In the genomic region with DNA sequence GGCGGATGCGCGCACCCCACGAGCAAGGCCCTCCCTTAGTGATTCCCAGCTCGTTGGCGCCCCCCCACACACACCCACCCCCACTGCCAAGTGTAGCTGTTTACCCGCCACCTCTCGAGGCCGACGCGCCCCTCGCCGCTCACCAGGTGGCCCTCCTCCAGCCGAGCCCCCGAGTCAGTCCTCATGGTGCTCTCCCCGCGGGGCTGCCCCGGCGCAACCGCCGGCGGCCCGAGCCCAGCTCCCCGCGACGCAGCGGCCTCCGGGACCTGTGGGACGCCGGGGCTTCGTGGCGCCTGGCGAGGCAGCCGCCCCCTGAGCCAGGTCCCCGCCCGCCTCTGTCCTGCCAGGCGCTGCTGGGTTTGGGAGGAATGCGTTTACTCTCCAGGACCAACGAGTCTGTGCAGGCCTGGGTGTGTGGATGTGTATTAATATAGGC, we compare ENCODE assay signal across 8 cellular contexts. TPM values are rescaled to one million over a fixed set of nuclear protein-coding genes. Genes with fewer than 3 reads are reported as not detected.
DNase-seq lines count a peak whose midpoint lies in the region; ATAC-seq, FAIRE-seq and TF ChIP-seq lines count a peak whose summit lies in the region.

A gene with protein sequence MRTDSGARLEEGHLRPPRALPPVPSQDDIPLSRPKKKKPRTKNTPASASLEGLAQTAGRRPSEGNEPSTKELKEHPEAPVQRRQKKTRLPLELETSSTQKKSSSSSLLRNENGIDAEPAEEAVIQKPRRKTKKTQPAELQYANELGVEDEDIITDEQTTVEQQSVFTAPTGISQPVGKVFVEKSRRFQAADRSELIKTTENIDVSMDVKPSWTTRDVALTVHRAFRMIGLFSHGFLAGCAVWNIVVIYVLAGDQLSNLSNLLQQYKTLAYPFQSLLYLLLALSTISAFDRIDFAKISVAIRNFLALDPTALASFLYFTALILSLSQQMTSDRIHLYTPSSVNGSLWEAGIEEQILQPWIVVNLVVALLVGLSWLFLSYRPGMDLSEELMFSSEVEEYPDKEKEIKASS (minus strand): TSS at position 288 of the 436 bp plus-strand sequence. CDS start 103 bp downstream, at position 185.

- TF ChIP-seq CTCF in LNCaP clone FGC (IDR thresholded peaks at IDR 0.05; ENCODE audit: control insufficient read depth, extremely low read depth, insufficient read depth) (peak; percentile 19), fibroblast of pulmonary artery (IDR thresholded peaks at IDR 0.05; ENCODE audit: low read length, missing control alignments) (no peak), nephron (IDR thresholded peaks at IDR 0.05; ENCODE audit: unreplicated experiment in 3 of 3) (no peak)

- H3K36me3 Mint-ChIP-seq in activated CD8-positive, alpha-beta memory T cell treated with anti-CD3 and anti-CD28 coated beads, Interleukin-2, amount 10 ng/mL, durations not matched to agents 7 days and 5 days = peaks cover under 1% of the 10 kb centered on the region
- peaks cover 7% of the 10 kb centered on the region for H3K36me3 Mint-ChIP-seq in nephron (ENCODE audit: low read depth)

- no peak for FAIRE-seq in H54 (lab: Jason Lieb, UNC)

- peak in 2 of 3 experiments; percentile 2 to 85 for DNase-seq in NCI-H1417 (lab: John Stamatoyannopoulos, UW)
- DNase-seq in NCI-H1417 treated with DMSO at 0.1 percent for 48 hours (lab: John Stamatoyannopoulos, UW) = no peak
- peak; percentile 36 for DNase-seq in H54 (ENCODE audit: insufficient read length, low spot score)
- DNase-seq in LNCaP clone FGC (ENCODE audit: low read depth) = no peak
- no peak for DNase-seq in activated CD8-positive, alpha-beta memory T cell treated with anti-CD3 and anti-CD28 coated beads, Interleukin-2, amount 10 ng/mL, durations not matched to agents 7 days and 5 days
- peak; percentile 32 for DNase-seq in fibroblast of pulmonary artery (ENCODE audit: low read depth)
- DNase-seq in ureter (ENCODE audit: low spot score) = peak; percentile 51

- peak; percentile 58 for ATAC-seq in activated CD8-positive, alpha-beta memory T cell treated with anti-CD3 and anti-CD28 coated beads, Interleukin-2, amount 10 ng/mL, durations not matched to agents 7 days and 5 days

- H3K4me3 ChIP-seq in LNCaP clone FGC (ENCODE audit: low read depth, low read length) (peak within 1 kb of the TSS; percentile 74), fibroblast of pulmonary artery (replicated peaks; ENCODE audit: low read depth, low read length) (peak within 1 kb of the TSS; percentile 88)

- H3K27ac Mint-ChIP-seq in activated CD8-positive, alpha-beta memory T cell treated with anti-CD3 and anti-CD28 coated beads, Interleukin-2, amount 10 ng/mL, durations not matched to agents 7 days and 5 days = peak within 1 kb of the TSS; percentile 93
- H3K27ac Mint-ChIP-seq in nephron = peak within 1 kb of the TSS; percentile 99

- CTCF ChIA-PET in activated CD8-positive, alpha-beta memory T cell treated with anti-CD3 and anti-CD28 coated beads, Interleukin-2, amount 10 ng/mL, durations not matched to agents 7 days and 5 days (lab: Charles Lee) = interaction anchor here (1.0 to 1.8 kb wide), 4 partner anchors 8 to 280 kb away, joined by 3 to 6 read pairs (median 3); a partner anchor contains a TSS

- no peaks in the 10 kb centered on the region for H3K27me3 Mint-ChIP-seq in activated CD8-positive, alpha-beta memory T cell treated with anti-CD3 and anti-CD28 coated beads, Interleukin-2, amount 10 ng/mL, durations not matched to agents 7 days and 5 days
- H3K27me3 Mint-ChIP-seq in nephron (ENCODE audit: low read depth) = no peaks in the 10 kb centered on the region

- H3K9me3 Mint-ChIP-seq in activated CD8-positive, alpha-beta memory T cell treated with anti-CD3 and anti-CD28 coated beads, Interleukin-2, amount 10 ng/mL, durations not matched to agents 7 days and 5 days (ENCODE audit: low read depth) = no peaks in the 10 kb centered on the region
- no peaks in the 10 kb centered on the region for H3K9me3 Mint-ChIP-seq in nephron

- H3K4me1 Mint-ChIP-seq in activated CD8-positive, alpha-beta memory T cell treated with anti-CD3 and anti-CD28 coated beads, Interleukin-2, amount 10 ng/mL, durations not matched to agents 7 days and 5 days = peaks cover 25% of the 10 kb centered on the region
- peaks cover 30% of the 10 kb centered on the region for H3K4me1 Mint-ChIP-seq in nephron

- peak within 1 kb of the TSS; percentile 90 for H3K4me3 Mint-ChIP-seq in activated CD8-positive, alpha-beta memory T cell treated with anti-CD3 and anti-CD28 coated beads, Interleukin-2, amount 10 ng/mL, durations not matched to agents 7 days and 5 days
- H3K4me3 Mint-ChIP-seq in nephron = peak within 1 kb of the TSS; percentile 92 to 99 (median 97)

- 0 out of 2 replicates have a peak, but pooled peaks have one; percentile 38 for TF ChIP-seq POLR2A in H54 (IDR thresholded peaks at IDR 0.05; ENCODE audit: low read depth, low read length)

RNA-seq across cellular contexts. Expression of the gene that starts here (rescaled TPM):
- total RNA-seq in activated CD8-positive, alpha-beta memory T cell treated with anti-CD3 and anti-CD28 coated beads, Interleukin-2, amount 10 ng/mL, durations not matched to agents 7 days and 5 days = 10 to 100 TPM; 19.6 to 21.6 TPM
- 23.6 TPM for total RNA-seq in ureter

Comparison
In these comparisons a context has a peak if more than half of its experiments do, and no peak if none do; other contexts are left out.
1. DNase-seq: peak in NCI-H1417 (2 of 3), H54 (single experiment), fibroblast of pulmonary artery (single experiment) and ureter (single experiment); none in NCI-H1417 treated with DMSO at 0.1 percent for 48 hours (single experiment), LNCaP clone FGC (single experiment) and activated CD8-positive, alpha-beta memory T cell treated with anti-CD3 and anti-CD28 coated beads, Interleukin-2, amount 10 ng/mL, durations not matched to agents 7 days and 5 days (single experiment).